8 cellular contexts compared by ENCODE assay signal in the genomic region with DNA sequence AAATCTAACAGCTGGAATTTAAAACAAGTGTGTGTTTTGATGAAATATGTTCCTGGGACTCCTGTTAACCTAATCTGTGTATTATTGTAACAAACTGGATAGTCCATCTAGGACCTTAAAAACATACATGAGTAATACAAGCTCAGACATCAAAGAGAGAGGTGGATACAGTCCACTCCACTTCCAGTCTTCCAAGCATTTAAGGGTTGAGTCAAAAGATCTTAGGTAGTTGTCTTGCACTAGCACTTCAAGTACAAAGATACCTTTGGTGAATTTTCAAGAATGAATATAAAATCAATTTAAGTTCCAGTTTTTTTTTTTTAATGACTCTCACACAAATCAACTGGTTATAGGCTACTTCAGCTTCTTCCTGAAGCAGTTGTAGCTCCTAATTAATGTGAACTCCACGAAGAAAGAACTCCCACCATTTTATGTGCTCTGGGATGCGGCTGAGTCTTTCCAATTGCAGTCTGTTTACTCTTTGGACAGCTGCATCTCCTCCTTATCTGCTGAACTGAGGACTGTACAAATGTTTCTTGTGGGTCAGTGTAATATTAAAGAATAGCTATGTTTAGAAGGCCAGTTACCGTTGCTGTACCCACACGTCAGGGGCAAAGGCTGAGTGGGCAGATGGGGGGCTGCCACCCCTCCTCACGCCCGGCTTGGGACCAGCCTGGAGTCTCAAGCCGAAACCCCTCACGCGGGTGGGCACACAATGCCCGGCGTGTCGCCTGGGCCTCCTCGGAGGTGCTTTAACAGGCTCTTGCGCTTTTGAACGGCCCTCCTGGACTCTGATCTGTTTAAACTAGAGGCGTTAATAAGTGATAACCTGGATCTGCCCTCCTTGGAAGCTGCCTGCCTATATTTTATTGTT. TPM values are rescaled to one million over a fixed set of nuclear protein-coding genes. Genes with fewer than 3 reads are reported as not detected.
DNase-seq lines count a peak whose midpoint lies in the region; ATAC-seq lines count a peak whose summit lies in the region.

No MANE protein-coding gene starts in this region.

- H3K36me3 Mint-ChIP-seq in activated CD4-positive, alpha-beta T cell treated with anti-CD3 and anti-CD28 coated beads for 36 hours (ENCODE audit: low read depth), result peaks cover 2% of the 10 kb centered on the region

- H3K27ac ChIP-seq in duodenal mucosa (ENCODE audit: low read depth, low read length), result no peak overlapping the region

- peaks cover 80 to 89% of the 10 kb centered on the region in 2 donors for H3K27me3 ChIP-seq in duodenal mucosa (ENCODE audit: control insufficient read depth in 1 of 2, insufficient read depth in 2 of 2, low read length in 2 of 2)

- H3K27me3 Mint-ChIP-seq in activated CD4-positive, alpha-beta T cell treated with anti-CD3 and anti-CD28 coated beads for 36 hours, result peaks cover 55% of the 10 kb centered on the region

- H3K9ac ChIP-seq in duodenal mucosa (ENCODE audit: low read depth in 1 of 2, low read length in 2 of 2), result no peak overlapping the region

- peaks cover 31 to 33% of the 10 kb centered on the region in 2 donors for H3K4me1 ChIP-seq in duodenal mucosa (ENCODE audit: control insufficient read depth in 1 of 2, insufficient read depth in 2 of 2, low read length in 2 of 2)

- no peak for ATAC-seq in activated CD4-positive, alpha-beta T cell treated with anti-CD3 and anti-CD28 coated beads for 36 hours

- H3K9me3 ChIP-seq in duodenal mucosa (ENCODE audit: control insufficient read depth in 1 of 2, low read length in 2 of 2), result no peaks in the 10 kb centered on the region

- no peaks in the 10 kb centered on the region for H3K9me3 Mint-ChIP-seq in activated CD4-positive, alpha-beta T cell treated with anti-CD3 and anti-CD28 coated beads for 36 hours (ENCODE audit: low read depth)

- H3K4me3 ChIP-seq in duodenal mucosa (ENCODE audit: low read depth in 1 of 2, low read length in 2 of 2) (peak overlapping the region; percentile 62 to 65), skeletal muscle cell (ENCODE audit: low read depth, low read length) (peak overlapping the region; percentile 70)

- no peak for DNase-seq in activated CD4-positive, alpha-beta T cell treated with anti-CD3 and anti-CD28 coated beads for 36 hours
- no peak for DNase-seq in activated CD4-positive, alpha-beta T cell treated with anti-CD3 and anti-CD28 coated beads for 4 hours
- DNase-seq in NCI-H748 (lab: John Stamatoyannopoulos, UW; ENCODE audit: unreplicated experiment), result peak; percentile 74
- DNase-seq in skeletal muscle cell (ENCODE audit: low read depth), result no peak
- no peak for DNase-seq in activated CD4-positive, CD25-positive, alpha-beta regulatory T cell treated with anti-CD3 and anti-CD28 coated beads, Interleukin-2, amount 50 U/mL, for 72 hours
- DNase-seq in mesenteric fat pad (ENCODE audit: low spot score), result no peak
- no peak for DNase-seq in amniotic stem cell (lab: John Stamatoyannopoulos, UW)

- CTCF ChIA-PET in activated CD4-positive, alpha-beta T cell treated with anti-CD3 and anti-CD28 coated beads for 36 hours (lab: Charles Lee), result interaction anchor here (0.7 to 1.4 kb wide), 4 partner anchors 20 to 197 kb away, joined by 3 to 6 read pairs (median 4); no protein-coding TSS in a partner anchor

- H3K4me3 Mint-ChIP-seq in activated CD4-positive, alpha-beta T cell treated with anti-CD3 and anti-CD28 coated beads for 36 hours, result peak overlapping the region; percentile 63

- intact Hi-C loops in activated CD4-positive, alpha-beta T cell treated with anti-CD3 and anti-CD28 coated beads for 36 hours (cut with DNase I, micrococcal nuclease), result loop anchor here (5.0 to 10.0 kb wide), 5 partner anchors 59 to 1099 kb away; a partner anchor contains a TSS

- no peaks in the 10 kb centered on the region for H3K36me3 ChIP-seq in duodenal mucosa (ENCODE audit: control insufficient read depth in 1 of 2, insufficient read depth in 2 of 2, low read length in 2 of 2)

- POLR2A ChIA-PET in activated CD4-positive, alpha-beta T cell treated with anti-CD3 and anti-CD28 coated beads for 36 hours (lab: Charles Lee), result no interaction called here

- H3K27ac Mint-ChIP-seq in activated CD4-positive, alpha-beta T cell treated with anti-CD3 and anti-CD28 coated beads for 36 hours, result no peak overlapping the region

- peaks cover 30% of the 10 kb centered on the region for H3K4me1 Mint-ChIP-seq in activated CD4-positive, alpha-beta T cell treated with anti-CD3 and anti-CD28 coated beads for 36 hours

RNA-seq across cellular contexts. Expression of a gene that starts 2.9 kb away (rescaled TPM):
- total RNA-seq in activated CD4-positive, alpha-beta T cell treated with anti-CD3 and anti-CD28 coated beads for 36 hours, result 1 to 10 TPM in 1 of 2 experiments, under 1 TPM in 1; 0.64 to 1.1 TPM
- 1.2 TPM for total RNA-seq in mesenteric fat pad

RNA-seq across cellular contexts. Expression of a gene that starts 58.6 kb away (rescaled TPM):
- 100 to 1,000 TPM in 1 of 2 experiments, 10 to 100 TPM in 1; 86.8 to 143 TPM for total RNA-seq in activated CD4-positive, alpha-beta T cell treated with anti-CD3 and anti-CD28 coated beads for 36 hours
- 55.6 TPM for total RNA-seq in mesenteric fat pad
